ENCODE assay signal across 20 cellular contexts in the genomic region with DNA sequence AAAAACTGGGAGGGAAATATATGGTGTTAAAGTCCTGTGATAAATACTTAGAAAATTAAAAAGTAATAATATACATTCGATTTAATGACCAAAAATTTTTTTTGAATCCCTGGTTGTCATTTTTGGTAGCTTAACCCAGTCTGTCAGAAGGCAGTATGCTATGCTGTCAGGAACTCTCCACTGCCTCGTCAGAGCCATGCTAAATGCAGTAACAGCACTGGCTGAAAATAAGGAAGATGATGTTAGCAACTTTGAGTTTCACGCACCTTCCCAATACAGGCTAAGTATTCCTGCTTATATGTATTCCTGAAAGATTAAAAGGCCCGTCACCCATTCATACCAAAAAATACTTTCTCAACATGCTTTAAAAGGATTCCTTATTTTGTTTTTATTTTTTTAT.
"Had no signal": no experiment of that assay in that cellular context is flagged by ENCODE, and none has a peak within 500 bp of the region (broad histone marks: within the 10 kb centered on the region; RNA-seq: fewer than 3 reads in every experiment).

No MANE protein-coding gene starts in this region.

- H3K4me2 ChIP-seq: hepatocyte had no signal

- H3K4me3 ChIP-seq: esophagus squamous epithelium, hepatocyte, psoas muscle, spleen, thoracic aorta, transverse colon had no signal

- H3K4me3 Mint-ChIP-seq: dendritic cell treated with granulocyte-macrophage colony-stimulating factor and Interleukin-4, amounts not matched to agents 40 ng/mL and 50 ng/mL, for 4 days; naive thymus-derived CD8-positive, alpha-beta T cell; stimulated activated naive B cell treated with anti-CD40 and anti-IgM and Interleukin-4, amounts not matched to agents 10 μg/mL and 1 μg/mL and 100 μg/mL, for 72 hours; stimulated activated naive CD8-positive, alpha-beta T cell treated with anti-CD3 and anti-CD28 coated beads, Interleukin-15, amount 100 ng/mL, for 72 hours had no signal

- H3K27me3 ChIP-seq: esophagus squamous epithelium, hepatocyte, neutrophil, spleen, transverse colon had no signal

- H3K9me3 Mint-ChIP-seq: dendritic cell treated with granulocyte-macrophage colony-stimulating factor and Interleukin-4, amounts not matched to agents 40 ng/mL and 50 ng/mL, for 4 days; naive thymus-derived CD8-positive, alpha-beta T cell; stimulated activated naive B cell treated with anti-CD40 and anti-IgM and Interleukin-4, amounts not matched to agents 10 μg/mL and 1 μg/mL and 100 μg/mL, for 72 hours; stimulated activated naive CD8-positive, alpha-beta T cell treated with anti-CD3 and anti-CD28 coated beads, Interleukin-15, amount 100 ng/mL, for 72 hours had no signal

- H2AFZ ChIP-seq: hepatocyte had no signal

- H3K4me1 Mint-ChIP-seq: naive thymus-derived CD8-positive, alpha-beta T cell; stimulated activated naive CD8-positive, alpha-beta T cell treated with anti-CD3 and anti-CD28 coated beads, Interleukin-15, amount 100 ng/mL, for 72 hours had no signal

- H3K4me1 ChIP-seq: esophagus squamous epithelium, psoas muscle, spleen, transverse colon had no signal

- H3K27ac Mint-ChIP-seq: dendritic cell treated with granulocyte-macrophage colony-stimulating factor and Interleukin-4, amounts not matched to agents 40 ng/mL and 50 ng/mL, for 4 days; naive thymus-derived CD8-positive, alpha-beta T cell; stimulated activated naive B cell treated with anti-CD40 and anti-IgM and Interleukin-4, amounts not matched to agents 10 μg/mL and 1 μg/mL and 100 μg/mL, for 72 hours; stimulated activated naive CD8-positive, alpha-beta T cell treated with anti-CD3 and anti-CD28 coated beads, Interleukin-15, amount 100 ng/mL, for 72 hours had no signal

- H3K27ac ChIP-seq: esophagus squamous epithelium, hepatocyte, neutrophil, psoas muscle, spleen, thoracic aorta, transverse colon had no signal

- DNase-seq: esophagus squamous epithelium; foreskin fibroblast; kidney; left cardiac atrium; naive thymus-derived CD8-positive, alpha-beta T cell; psoas muscle; retina; spleen; stimulated activated CD4-positive, alpha-beta T cell treated with anti-CD3 and anti-CD28 coated beads, Interleukin-15, amount 100 ng/mL, for 24 hours; stimulated activated CD4-positive, alpha-beta T cell treated with anti-CD3 and anti-CD28 coated beads, Interleukin-1b, Interleukin-23, amount 100 ng/mL, for 48 hours; stimulated activated CD4-positive, alpha-beta T cell treated with anti-CD3 and anti-CD28 coated beads, Interleukin-4, amount 100 ng/mL, for 4 hours; stimulated activated naive B cell treated with anti-CD40 and anti-IgM and Interleukin-4, amounts not matched to agents 10 μg/mL and 1 μg/mL and 100 μg/mL, for 72 hours; stimulated activated naive CD8-positive, alpha-beta T cell treated with anti-CD3 and anti-CD28 coated beads, Interleukin-15, amount 100 ng/mL, for 72 hours; transverse colon had no signal

- H3K27me3 Mint-ChIP-seq: dendritic cell treated with granulocyte-macrophage colony-stimulating factor and Interleukin-4, amounts not matched to agents 40 ng/mL and 50 ng/mL, for 4 days; naive thymus-derived CD8-positive, alpha-beta T cell; stimulated activated naive B cell treated with anti-CD40 and anti-IgM and Interleukin-4, amounts not matched to agents 10 μg/mL and 1 μg/mL and 100 μg/mL, for 72 hours; stimulated activated naive CD8-positive, alpha-beta T cell treated with anti-CD3 and anti-CD28 coated beads, Interleukin-15, amount 100 ng/mL, for 72 hours had no signal

- H3K36me3 ChIP-seq: neutrophil had no signal

- FAIRE-seq: colon had no signal

- H3K79me2 ChIP-seq: hepatocyte had no signal

- H3K9me3 ChIP-seq: esophagus squamous epithelium, neutrophil, psoas muscle, spleen, thoracic aorta, transverse colon had no signal

- ATAC-seq: left cardiac atrium; naive thymus-derived CD8-positive, alpha-beta T cell; psoas muscle; sciatic nerve; stimulated activated naive B cell treated with anti-CD40 and anti-IgM and Interleukin-4, amounts not matched to agents 10 μg/mL and 1 μg/mL and 100 μg/mL, for 72 hours; stimulated activated naive CD8-positive, alpha-beta T cell treated with anti-CD3 and anti-CD28 coated beads, Interleukin-15, amount 100 ng/mL, for 72 hours had no signal
